Comparison of ENCODE assay signal across 8 cellular contexts in genomic region chr14:103123634-103124500, GRCh38. TPM values are rescaled to one million over a fixed set of nuclear protein-coding genes. Genes with fewer than 3 reads are reported as not detected.
DNase-seq lines count a peak whose midpoint lies in the region; ATAC-seq and TF ChIP-seq lines count a peak whose summit lies in the region.

No MANE protein-coding gene starts in this region.

- H3K27ac ChIP-seq in AG04450 (ENCODE audit: low read depth, low read length) (no peak overlapping the region), HEK293 (ENCODE audit: extremely low read depth, low read depth, low read length) (no peak overlapping the region; the same call in 1 of the 2 replicates), coronary artery (peak overlapping the region; percentile 76 to 94), mesendoderm (ENCODE audit: low read depth, low read length) (peak overlapping the region; percentile 60)

- TF ChIP-seq CTCF in AG04450 (IDR thresholded peaks at IDR 0.05; ENCODE audit: low read depth, low read length) (peak; percentile 29), HEK293 (tag by site-specific recombination; IDR thresholded peaks at IDR 0.05) (peak; percentile 41; the same call in 1 of the 2 replicates), coronary artery (IDR thresholded peaks at IDR 0.05) (no peak)

- H3K36me3 ChIP-seq in HEK293 (ENCODE audit: control insufficient read depth in 2 of 2, insufficient read depth in 1 of 2, low read length in 2 of 2) (peaks cover 0 to 4% of the 10 kb centered on the region in 2 experiments; a peak in 1 of 3 replicates), mesendoderm (ENCODE audit: control insufficient read depth, insufficient read depth, low read length) (no peaks in the 10 kb centered on the region)

- CTCF ChIA-PET in AG04450 (lab: Charles Lee) (interaction anchor here (1.5 kb wide), 1 partner anchor 18 kb away, joined by 3 read pairs; no protein-coding TSS in a partner anchor), HEK293 (lab: Yijun Ruan, JAX) (interaction anchor here (1.2 to 1.6 kb wide), 2 partner anchors 18 to 19 kb away, joined by 4 to 11 read pairs; no protein-coding TSS in a partner anchor)

- peak overlapping the region; percentile 82 for H3K18ac ChIP-seq in mesendoderm (ENCODE audit: low read length)

- ATAC-seq in GM18861 (IDR thresholded peaks at IDR 0.05; ENCODE audit: unreplicated experiment) = no peak

- peak overlapping the region; percentile 85 for H3K56ac ChIP-seq in mesendoderm (ENCODE audit: low read length)

- peaks cover 14% of the 10 kb centered on the region for H3K27me3 ChIP-seq in AG04450 (ENCODE audit: control insufficient read depth, insufficient read depth, low read length)
- no peaks in the 10 kb centered on the region for H3K27me3 ChIP-seq in mesendoderm (ENCODE audit: insufficient read depth, low read length, poor library complexity)

- POLR2A ChIA-PET in AG04450 (lab: Yijun Ruan, JAX) (no interaction called here), HEK293 (lab: Yijun Ruan, JAX) (interaction anchor here (0.5 kb wide), 1 partner anchor 48 kb away, joined by 3 read pairs; no protein-coding TSS in a partner anchor)

- peaks cover 5% of the 10 kb centered on the region for H3K79me1 ChIP-seq in mesendoderm (ENCODE audit: low read length)

- no peak overlapping the region for H2BK120ac ChIP-seq in mesendoderm (ENCODE audit: low read depth, low read length)

- peak overlapping the region; percentile 47 for H3K4me2 ChIP-seq in mesendoderm (ENCODE audit: low read length)

- peak overlapping the region; percentile 74 for H3K4ac ChIP-seq in mesendoderm (ENCODE audit: low read depth, low read length)

- no peak overlapping the region for H4K5ac ChIP-seq in mesendoderm (ENCODE audit: low read length)

- peak overlapping the region; percentile 29 for H2AK5ac ChIP-seq in mesendoderm (ENCODE audit: low read length)

- H3K4me3 ChIP-seq in AG04450 (ENCODE audit: low read depth, low read length) (peak overlapping the region; percentile 45), HEK293 (ENCODE audit: low read depth, low read length) (peak overlapping the region; percentile 32), coronary artery (peak overlapping the region; percentile 78), mesendoderm (ENCODE audit: low read length) (peak overlapping the region; percentile 3)

- DNase-seq in AG04450 (ENCODE audit: low read depth, low spot score) (no peak), coronary artery (ENCODE audit: low spot score) (no peak), mesendoderm (no peak), NCI-H2029 treated with DMSO at 0.1 percent for 48 hours (lab: John Stamatoyannopoulos, UW) (no peak), A172 (ENCODE audit: low spot score) (no peak), SIG-M5 (lab: John Stamatoyannopoulos, UW) (no peak)

- H3K79me2 ChIP-seq in mesendoderm (ENCODE audit: control insufficient read depth, insufficient read depth, low read length) = peaks cover 1% of the 10 kb centered on the region

- H3K9me3 ChIP-seq in AG04450 (ENCODE audit: control insufficient read depth, insufficient read depth, low read length) = no peaks in the 10 kb centered on the region; the same call in 1 of the 2 replicates
- no peaks in the 10 kb centered on the region for H3K9me3 ChIP-seq in HEK293 (ENCODE audit: control insufficient read depth, insufficient read depth, low read depth, low read length)

- H2BK15ac ChIP-seq in mesendoderm (replicated peaks; ENCODE audit: low read depth) = no peak overlapping the region

- H3K23ac ChIP-seq in mesendoderm (ENCODE audit: low read length) = peak overlapping the region; percentile 16

- H3K4me1 ChIP-seq in HEK293 (ENCODE audit: control insufficient read depth, insufficient read depth, low read length) (peaks cover 10% of the 10 kb centered on the region), mesendoderm (ENCODE audit: control insufficient read depth, low read depth, low read length) (peaks cover 10% of the 10 kb centered on the region)

- peak overlapping the region; percentile 61 for H3K9ac ChIP-seq in mesendoderm (ENCODE audit: low read length)

- H4K8ac ChIP-seq in mesendoderm (ENCODE audit: low read depth, low read length) = no peak overlapping the region

- no peak overlapping the region for H2BK5ac ChIP-seq in mesendoderm (ENCODE audit: low read length)

- WGBS in mesendoderm (ENCODE audit: extremely low coverage, insufficient coverage, low lambda C conversion rate) = no CpG with 5 or more reads among the region's 48 CpGs

TF ChIP-seq in HEK293, 187 proteins besides CTCF, POLR2A, EP300 and RAD21:
- TF ChIP-seq GLIS2 (tag by site-specific recombination; IDR thresholded peaks at IDR 0.05) (0 out of 2 replicates have a peak, but pooled peaks have one; percentile 2), ZNF16 (tag by site-specific recombination; IDR thresholded peaks at IDR 0.05; ENCODE audit: low read depth) (no peak)

RNA-seq across cellular contexts. Expression of gene TNFAIP2, which starts 0.6 kb away (rescaled TPM):
- polyA plus RNA-seq in AG04450 (2011; rRNA removed) = 15.3 and 20.2 TPM in 2 replicates
- 14.6 and 24.9 TPM in 2 replicates for polyA minus RNA-seq in AG04450 (2011; rRNA and poly(A)+ RNA removed)
- 30.9 TPM for polyA plus RNA-seq in mesendoderm (2013, experiment 1 of 2)
- 29.3 TPM for polyA plus RNA-seq in mesendoderm (2013, experiment 2 of 2)
- total RNA-seq in A172 (2014; rRNA removed; shearing (Covaris generic)) = 207 and 346 TPM in 2 replicates

RNA-seq across cellular contexts. Expression of gene EXOC3L4, which starts 29.3 kb away (rescaled TPM):
- not detected in 2 replicates for polyA plus RNA-seq in AG04450 (2011; rRNA removed)
- polyA minus RNA-seq in AG04450 (2011; rRNA and poly(A)+ RNA removed) = 0.37 TPM in 1 of 2 replicates, not detected in the other
- polyA plus RNA-seq in mesendoderm (2013, experiment 1 of 2) = 0.10 TPM
- not detected for polyA plus RNA-seq in mesendoderm (2013, experiment 2 of 2)
- total RNA-seq in A172 (2014; rRNA removed; shearing (Covaris generic)) = 3.7 and 8.2 TPM in 2 replicates

RNA-seq across cellular contexts. Expression of gene LBHD2, which starts 39.9 kb away (rescaled TPM):
- polyA plus RNA-seq in AG04450 (2011; rRNA removed) = not detected in 2 replicates
- not detected in 2 replicates for polyA minus RNA-seq in AG04450 (2011; rRNA and poly(A)+ RNA removed)
- not detected for polyA plus RNA-seq in mesendoderm (2013, experiment 1 of 2)
- polyA plus RNA-seq in mesendoderm (2013, experiment 2 of 2) = not detected
- not detected in 2 replicates for total RNA-seq in A172 (2014; rRNA removed; shearing (Covaris generic))

Comparison
In these comparisons a context has a peak if more than half of its experiments do, and no peak if none do; other contexts are left out.
1. H3K27ac ChIP-seq: peak in coronary artery (2 of 2) and mesendoderm (single experiment); none in AG04450 (single experiment) and HEK293 (single experiment).
2. H3K4me3 ChIP-seq: peak in every context shown above with its lines; median percentile 78 in coronary artery; 45 in AG04450; 32 in HEK293; 3 in mesendoderm.